17 cellular contexts compared by ENCODE assay signal in genomic region chr9:36218411-36218901, GRCh38. TPM values are rescaled to one million over a fixed set of nuclear protein-coding genes. Genes with fewer than 3 reads are reported as not detected.
A peak's percentile ranks its signal among the peaks of the same experiment; 100 is the strongest.
DNase-seq lines count a peak whose midpoint lies in the region; ATAC-seq, FAIRE-seq and TF ChIP-seq lines count a peak whose summit lies in the region.
"Had no signal": no experiment of that assay in that cellular context is flagged by ENCODE, and none has a peak within 500 bp of the region (broad histone marks: within the 10 kb centered on the region; RNA-seq: fewer than 3 reads in every experiment).

No MANE protein-coding gene starts in this region.

- no peaks in the 10 kb centered on the region for H3K27me3 Mint-ChIP-seq in activated CD8-positive, alpha-beta T cell treated with anti-CD3 and anti-CD28 coated beads, Interleukin-2, amount 10 ng/mL, durations not matched to agents 7 days and 5 days (ENCODE audit: low read depth)

- H3K27ac ChIP-seq in right lobe of liver (no peak overlapping the region), HepG2 (ENCODE audit: extremely low read length, insufficient read depth, low read length) (no peak overlapping the region)
- H3K27ac ChIP-seq: BLaER1, epithelial cell of prostate, hepatocyte, parathyroid adenoma had no signal

- no peaks in the 10 kb centered on the region for H3K27me3 ChIP-seq in right lobe of liver
- H3K27me3 ChIP-seq in HepG2 (ENCODE audit: control insufficient read depth in 1 of 2, insufficient read depth in 2 of 2, low read length in 2 of 2): no peaks in the 10 kb centered on the region
- H3K27me3 ChIP-seq: BLaER1, hepatocyte had no signal

- intact Hi-C loops in right lobe of liver (cut with DNase I): no loop called here
- intact Hi-C loops in HepG2 (cut with micrococcal nuclease; ENCODE audit: unreplicated experiment): no loop called here

- 79% methylated on average over 6 of the region's 7 CpGs for WGBS in right lobe of liver (ENCODE audit: insufficient coverage, low coverage, low lambda C conversion rate, missing lambda C conversion rate)
- 100% methylated on average over 7 of the region's 7 CpGs for WGBS in HepG2 (ENCODE audit: low lambda C conversion rate)

- POLR2A ChIA-PET in HepG2 (lab: Yijun Ruan, JAX): no interaction called here
- POLR2A ChIA-PET in activated CD8-positive, alpha-beta T cell treated with anti-CD3 and anti-CD28 coated beads, Interleukin-2, amount 10 ng/mL, durations not matched to agents 7 days and 5 days (lab: Charles Lee): interaction anchor here (0.6 to 1.5 kb wide), 2 partner anchors 27 to 152 kb away, joined by 3 read pairs; no protein-coding TSS in a partner anchor
- POLR2A ChIA-PET in GM10248 (lab: Yijun Ruan, JAX): no interaction called here

- H3K4me3 Mint-ChIP-seq in activated CD8-positive, alpha-beta T cell treated with anti-CD3 and anti-CD28 coated beads, Interleukin-2, amount 10 ng/mL, durations not matched to agents 7 days and 5 days: peak overlapping the region; percentile 42

- BruUV-seq in HepG2 (replicated peaks; lab: Mats Ljungman, UMichigan): no TSS peak

- peak in 3 of 4 donors; percentile 4 to 11 (median 10) for ATAC-seq in right lobe of liver
- ATAC-seq in HepG2: no peak
- peak; percentile 84 for ATAC-seq in activated CD8-positive, alpha-beta T cell treated with anti-CD3 and anti-CD28 coated beads, Interleukin-2, amount 10 ng/mL, durations not matched to agents 7 days and 5 days
- no peak for ATAC-seq in HG03439 (IDR thresholded peaks at IDR 0.05; ENCODE audit: unreplicated experiment)

- no peaks in the 10 kb centered on the region for H4K20me1 ChIP-seq in HepG2 (ENCODE audit: insufficient read depth, low read length)

- FAIRE-seq in HepG2 (lab: Jason Lieb, UNC): no peak
- FAIRE-seq: G401.6 had no signal

- peaks cover 4% of the 10 kb centered on the region for H3K9me3 Mint-ChIP-seq in activated CD8-positive, alpha-beta T cell treated with anti-CD3 and anti-CD28 coated beads, Interleukin-2, amount 10 ng/mL, durations not matched to agents 7 days and 5 days (ENCODE audit: insufficient read depth)

- H3K4me3 ChIP-seq in right lobe of liver: no peak overlapping the region
- H3K4me3 ChIP-seq in HepG2 (replicated peaks in 1 of 3; ENCODE audit: insufficient read depth in 1 of 3, low read depth in 2 of 3, low read length in 3 of 3): no peak overlapping the region
- H3K4me3 ChIP-seq: BLaER1, hepatocyte, lower lobe of right lung had no signal

- H3K4me1 Mint-ChIP-seq in activated CD8-positive, alpha-beta T cell treated with anti-CD3 and anti-CD28 coated beads, Interleukin-2, amount 10 ng/mL, durations not matched to agents 7 days and 5 days (ENCODE audit: low read depth): peaks cover 51% of the 10 kb centered on the region

- no peak for TF ChIP-seq RAD21 in HepG2 (CRISPR knock-in tag; IDR thresholded peaks at IDR 0.05)

- H3K4me1 ChIP-seq in right lobe of liver (no peaks in the 10 kb centered on the region), HepG2 (ENCODE audit: insufficient read depth, low read length) (peaks cover 9% of the 10 kb centered on the region)
- H3K4me1 ChIP-seq: parathyroid adenoma had no signal

- H2AFZ ChIP-seq in HepG2 (ENCODE audit: low read length): no peak overlapping the region
- H2AFZ ChIP-seq: hepatocyte, parathyroid adenoma had no signal

- TF ChIP-seq CTCF in right lobe of liver (IDR thresholded peaks at IDR 0.05): no peak
- no peak for TF ChIP-seq CTCF in HepG2 (CRISPR knock-in tag; IDR thresholded peaks at IDR 0.05)
- TF ChIP-seq CTCF in GM10248 (IDR thresholded peaks at IDR 0.05; ENCODE audit: control extremely low read depth, extremely low read depth, low read depth, missing control alignments): no peak

- TF ChIP-seq EP300 in HepG2 (IDR thresholded peaks at IDR 0.05; ENCODE audit: low read depth in 2 of 2, low read length in 2 of 2) (no peak), HepG2 (CRISPR knock-in tag; IDR thresholded peaks at IDR 0.05; ENCODE audit: borderline replicate concordance) (no peak)

- in situ Hi-C loops in HepG2 (cut with HindIII; ENCODE audit: extremely low pct_ligation_motif_present, low pct_unique_long_range_greater_than_20kb) (no loop called here), ACHN (cut with HindIII; ENCODE audit: low pct_ligation_motif_present, low pct_unique_long_range_greater_than_20kb, low sequenced_read_pairs) (loop anchor here (25.0 kb wide), 1 partner anchor 144 kb away; no protein-coding TSS in a partner anchor)

- H3K9me3 ChIP-seq in right lobe of liver (no peaks in the 10 kb centered on the region), HepG2 (ENCODE audit: low read length) (peaks cover 5% of the 10 kb centered on the region; the same call in 1 of the 2 replicates)

- DNase-seq in right lobe of liver: no peak
- no peak for DNase-seq in HepG2 (ENCODE audit: low spot score)
- peak; percentile 69 for DNase-seq in activated CD8-positive, alpha-beta T cell treated with anti-CD3 and anti-CD28 coated beads, Interleukin-2, amount 10 ng/mL, durations not matched to agents 7 days and 5 days
- peak; percentile 52 for DNase-seq in middle frontal gyrus (ENCODE audit: extremely low spot score, low spot score)
- no peak for DNase-seq in GM10248 (ENCODE audit: extremely low spot score)
- DNase-seq in ACHN: no peak
- no peak for DNase-seq in SKM-1 (lab: John Stamatoyannopoulos, UW; ENCODE audit: unreplicated experiment)
- DNase-seq: activated CD8-positive, alpha-beta memory T cell treated with anti-CD3 and anti-CD28 coated beads, Interleukin-2, amount 50 U/mL, for 48 hours; Karpas-422; lower lobe of right lung; stimulated activated naive CD4-positive, alpha-beta T cell had no signal

- H3K27ac Mint-ChIP-seq in activated CD8-positive, alpha-beta T cell treated with anti-CD3 and anti-CD28 coated beads, Interleukin-2, amount 10 ng/mL, durations not matched to agents 7 days and 5 days: peak overlapping the region; percentile 90

- peaks cover 8 to 91% (median 43%) of the 10 kb centered on the region in 4 donors for H3K36me3 ChIP-seq in right lobe of liver
- H3K36me3 ChIP-seq in HepG2 (replicated peaks in 1 of 2; ENCODE audit: control insufficient read depth in 1 of 2, insufficient read depth in 2 of 2, low read length in 2 of 2): peaks cover 42 to 80% of the 10 kb centered on the region in 2 experiments

- H3K79me2 ChIP-seq in HepG2 (ENCODE audit: insufficient read depth, low read length): no peaks in the 10 kb centered on the region
- H3K79me2 ChIP-seq: parathyroid adenoma had no signal

- TF ChIP-seq POLR2A in right lobe of liver (IDR thresholded peaks at IDR 0.05) (no peak), HepG2 (IDR thresholded peaks at IDR 0.05; ENCODE audit: insufficient read depth in 1 of 2, low read depth in 2 of 2, low read length in 2 of 2) (no peak)

- CTCF ChIA-PET in HepG2 (lab: Yijun Ruan, JAX; ENCODE audit: low intra/inter-chr PET ratio, low total read pairs) (no interaction called here), GM10248 (lab: Yijun Ruan, JAX) (interaction anchor here (0.7 kb wide), 1 partner anchor 17 kb away, joined by 3 read pairs; no protein-coding TSS in a partner anchor)
- CTCF ChIA-PET in activated CD8-positive, alpha-beta T cell treated with anti-CD3 and anti-CD28 coated beads, Interleukin-2, amount 10 ng/mL, durations not matched to agents 7 days and 5 days (lab: Charles Lee): interaction anchor here (1.1 to 1.5 kb wide), 2 partner anchors 11 to 28 kb away, joined by 3 to 4 read pairs; partner anchors contain the start of gene CLTA

- peaks cover 81% of the 10 kb centered on the region for H3K36me3 Mint-ChIP-seq in activated CD8-positive, alpha-beta T cell treated with anti-CD3 and anti-CD28 coated beads, Interleukin-2, amount 10 ng/mL, durations not matched to agents 7 days and 5 days (ENCODE audit: low read depth)

- no peak overlapping the region for H3K4me2 ChIP-seq in HepG2 (ENCODE audit: low read depth, low read length)
- H3K4me2 ChIP-seq: BLaER1, hepatocyte had no signal

- no peak overlapping the region for H3K9ac ChIP-seq in HepG2 (ENCODE audit: insufficient read depth, low read depth, low read length)
- H3K9ac ChIP-seq: BLaER1, parathyroid adenoma had no signal

RNA-seq across cellular contexts. Expression of gene CLTA, which starts 27.7 kb away (rescaled TPM):
- total RNA-seq in right lobe of liver (100 to 1,000 TPM in 2 of 6 experiments, 10 to 100 TPM in 4; 52.3 to 154 (median 72.7) TPM), HepG2 (2016; rRNA removed; fragmentation: Illumina TruSeq; extraction: Trizol) (222 and 227 TPM in 2 replicates)
- total RNA-seq in HepG2 (2016; cell fraction: cytosol; rRNA removed; fragmentation: Illumina TruSeq; extraction: Trizol; ENCODE audit: low read depth): 77.4 and 77.5 TPM in 2 replicates
- total RNA-seq in HepG2 (2016; cell fraction: insoluble cytoplasmic fraction; rRNA removed; fragmentation: Illumina TruSeq; extraction: Trizol): 223 and 230 TPM in 2 replicates
- total RNA-seq in HepG2 (2016; cell fraction: membrane; rRNA removed; fragmentation: Illumina TruSeq; extraction: Trizol): 134 and 142 TPM in 2 replicates
- 66.4 and 74.6 TPM in 2 replicates for total RNA-seq in HepG2 (2016; cell fraction: nucleus; rRNA removed; fragmentation: Illumina TruSeq; extraction: Trizol)
- polyA plus RNA-seq in HepG2 (2011; rRNA removed): 110 and 143 TPM in 2 replicates
- 131 and 141 TPM in 2 replicates for polyA plus RNA-seq in HepG2 (2011; cell fraction: cytosol; rRNA removed)
- polyA plus RNA-seq in HepG2 (2011; cell fraction: nucleus; rRNA removed): 33.5 and 40.0 TPM in 2 replicates
- 138 and 142 TPM in 2 replicates for polyA plus RNA-seq in HepG2 (2012)
- 80.6 and 83.8 TPM in 2 replicates for polyA plus RNA-seq in HepG2 (2016; cell fraction: cytosol; fragmentation: Illumina TruSeq; extraction: Trizol; ENCODE audit: low read depth)
- polyA plus RNA-seq in HepG2 (2016; cell fraction: insoluble cytoplasmic fraction; fragmentation: Illumina TruSeq; extraction: Trizol; ENCODE audit: low read depth): 243 and 252 TPM in 2 replicates
- polyA plus RNA-seq in HepG2 (2016; cell fraction: membrane; fragmentation: Illumina TruSeq; extraction: Trizol; ENCODE audit: low read depth): 122 and 129 TPM in 2 replicates
- polyA plus RNA-seq in HepG2 (2016; cell fraction: nucleus; fragmentation: Illumina TruSeq; extraction: Trizol; ENCODE audit: insufficient read depth, low read depth): 116 and 119 TPM in 2 replicates
- 57.2 and 96.3 TPM in 2 replicates for polyA minus RNA-seq in HepG2 (2011; rRNA and poly(A)+ RNA removed; ENCODE audit: low replicate concordance)
- polyA minus RNA-seq in HepG2 (2011; cell fraction: cytosol; rRNA and poly(A)+ RNA removed): 62.5 and 79.0 TPM in 2 replicates
- polyA minus RNA-seq in HepG2 (2011; cell fraction: nucleus; rRNA and poly(A)+ RNA removed): 17.6 and 26.5 TPM in 2 replicates
- 100 to 1,000 TPM; 167 to 170 TPM for total RNA-seq in activated CD8-positive, alpha-beta T cell treated with anti-CD3 and anti-CD28 coated beads, Interleukin-2, amount 10 ng/mL, durations not matched to agents 7 days and 5 days

RNA-seq across cellular contexts. Expression of gene GNE, which starts 39.8 kb away (rescaled TPM):
- total RNA-seq in right lobe of liver (100 to 1,000 TPM in 2 of 6 experiments, 10 to 100 TPM in 4; 45.4 to 133 (median 76.5) TPM), HepG2 (2016; rRNA removed; fragmentation: Illumina TruSeq; extraction: Trizol) (24.1 and 38.8 TPM in 2 replicates)
- total RNA-seq in HepG2 (2016; cell fraction: cytosol; rRNA removed; fragmentation: Illumina TruSeq; extraction: Trizol; ENCODE audit: low read depth): 4.5 and 5.6 TPM in 2 replicates
- total RNA-seq in HepG2 (2016; cell fraction: insoluble cytoplasmic fraction; rRNA removed; fragmentation: Illumina TruSeq; extraction: Trizol): 25.0 and 37.4 TPM in 2 replicates
- total RNA-seq in HepG2 (2016; cell fraction: membrane; rRNA removed; fragmentation: Illumina TruSeq; extraction: Trizol): 7.5 and 7.7 TPM in 2 replicates
- total RNA-seq in HepG2 (2016; cell fraction: nucleus; rRNA removed; fragmentation: Illumina TruSeq; extraction: Trizol): 13.4 and 14.4 TPM in 2 replicates
- 15.9 and 16.1 TPM in 2 replicates for polyA plus RNA-seq in HepG2 (2011; rRNA removed)
- 15.4 and 20.4 TPM in 2 replicates for polyA plus RNA-seq in HepG2 (2011; cell fraction: cytosol; rRNA removed)
- polyA plus RNA-seq in HepG2 (2011; cell fraction: nucleus; rRNA removed): 7.7 and 9.8 TPM in 2 replicates
- polyA plus RNA-seq in HepG2 (2012): 13.6 and 14.9 TPM in 2 replicates
- polyA plus RNA-seq in HepG2 (2016; cell fraction: cytosol; fragmentation: Illumina TruSeq; extraction: Trizol; ENCODE audit: low read depth): 0.58 and 0.62 TPM in 2 replicates
- 27.2 and 28.0 TPM in 2 replicates for polyA plus RNA-seq in HepG2 (2016; cell fraction: insoluble cytoplasmic fraction; fragmentation: Illumina TruSeq; extraction: Trizol; ENCODE audit: low read depth)
- polyA plus RNA-seq in HepG2 (2016; cell fraction: membrane; fragmentation: Illumina TruSeq; extraction: Trizol; ENCODE audit: low read depth): 2.4 and 2.7 TPM in 2 replicates
- 15.6 TPM in 2 replicates for polyA plus RNA-seq in HepG2 (2016; cell fraction: nucleus; fragmentation: Illumina TruSeq; extraction: Trizol; ENCODE audit: insufficient read depth, low read depth)
- 51.9 and 55.1 TPM in 2 replicates for polyA minus RNA-seq in HepG2 (2011; rRNA and poly(A)+ RNA removed; ENCODE audit: low replicate concordance)
- 24.8 and 24.9 TPM in 2 replicates for polyA minus RNA-seq in HepG2 (2011; cell fraction: cytosol; rRNA and poly(A)+ RNA removed)
- polyA minus RNA-seq in HepG2 (2011; cell fraction: nucleus; rRNA and poly(A)+ RNA removed): 16.0 and 19.8 TPM in 2 replicates
- total RNA-seq in activated CD8-positive, alpha-beta T cell treated with anti-CD3 and anti-CD28 coated beads, Interleukin-2, amount 10 ng/mL, durations not matched to agents 7 days and 5 days: 10 to 100 TPM; 15.2 to 16.1 TPM

RNA-seq across cellular contexts. Expression of gene CCIN, which starts 49.3 kb away (rescaled TPM):
- total RNA-seq in right lobe of liver (not detected), HepG2 (2016; rRNA removed; fragmentation: Illumina TruSeq; extraction: Trizol) (not detected in 2 replicates)
- total RNA-seq in HepG2 (2016; cell fraction: cytosol; rRNA removed; fragmentation: Illumina TruSeq; extraction: Trizol; ENCODE audit: low read depth): not detected in 2 replicates
- not detected in 2 replicates for total RNA-seq in HepG2 (2016; cell fraction: insoluble cytoplasmic fraction; rRNA removed; fragmentation: Illumina TruSeq; extraction: Trizol)
- not detected in 2 replicates for total RNA-seq in HepG2 (2016; cell fraction: membrane; rRNA removed; fragmentation: Illumina TruSeq; extraction: Trizol)
- total RNA-seq in HepG2 (2016; cell fraction: nucleus; rRNA removed; fragmentation: Illumina TruSeq; extraction: Trizol): not detected in 2 replicates
- polyA plus RNA-seq in HepG2 (2011; rRNA removed): not detected in 2 replicates
- polyA plus RNA-seq in HepG2 (2011; cell fraction: cytosol; rRNA removed): 0.04 TPM in 1 of 2 replicates, not detected in the other
- polyA plus RNA-seq in HepG2 (2011; cell fraction: nucleus; rRNA removed): 0.07 TPM in 1 of 2 replicates, not detected in the other
- polyA plus RNA-seq in HepG2 (2012): not detected in 2 replicates
- polyA plus RNA-seq in HepG2 (2016; cell fraction: cytosol; fragmentation: Illumina TruSeq; extraction: Trizol; ENCODE audit: low read depth): not detected in 2 replicates
- not detected in 2 replicates for polyA plus RNA-seq in HepG2 (2016; cell fraction: insoluble cytoplasmic fraction; fragmentation: Illumina TruSeq; extraction: Trizol; ENCODE audit: low read depth)
- not detected in 2 replicates for polyA plus RNA-seq in HepG2 (2016; cell fraction: membrane; fragmentation: Illumina TruSeq; extraction: Trizol; ENCODE audit: low read depth)
- polyA plus RNA-seq in HepG2 (2016; cell fraction: nucleus; fragmentation: Illumina TruSeq; extraction: Trizol; ENCODE audit: insufficient read depth, low read depth): not detected in 2 replicates
- not detected in 2 replicates for polyA minus RNA-seq in HepG2 (2011; rRNA and poly(A)+ RNA removed; ENCODE audit: low replicate concordance)
- polyA minus RNA-seq in HepG2 (2011; cell fraction: cytosol; rRNA and poly(A)+ RNA removed): not detected in 2 replicates
- polyA minus RNA-seq in HepG2 (2011; cell fraction: nucleus; rRNA and poly(A)+ RNA removed): not detected in 2 replicates
- under 1 TPM; 0.13 to 0.32 TPM for total RNA-seq in activated CD8-positive, alpha-beta T cell treated with anti-CD3 and anti-CD28 coated beads, Interleukin-2, amount 10 ng/mL, durations not matched to agents 7 days and 5 days
- total RNA-seq: hepatocyte had no signal
- polyA plus RNA-seq: hepatocyte had no signal

Comparison
In these comparisons a context has a peak if more than half of its experiments do, and no peak if none do; other contexts are left out.
1. ATAC-seq: peak in right lobe of liver (3 of 4) and activated CD8-positive, alpha-beta T cell treated with anti-CD3 and anti-CD28 coated beads, Interleukin-2, amount 10 ng/mL, durations not matched to agents 7 days and 5 days (single experiment); none in HepG2 (single experiment) and HG03439 (single experiment).
2. DNase-seq: peak in activated CD8-positive, alpha-beta T cell treated with anti-CD3 and anti-CD28 coated beads, Interleukin-2, amount 10 ng/mL, durations not matched to agents 7 days and 5 days (single experiment) and middle frontal gyrus (single experiment); none in right lobe of liver (0 of 3), HepG2 (single experiment), GM10248 (single experiment), ACHN (single experiment) and SKM-1 (single experiment).